19 cellular contexts compared by ENCODE assay signal in the genomic region with DNA sequence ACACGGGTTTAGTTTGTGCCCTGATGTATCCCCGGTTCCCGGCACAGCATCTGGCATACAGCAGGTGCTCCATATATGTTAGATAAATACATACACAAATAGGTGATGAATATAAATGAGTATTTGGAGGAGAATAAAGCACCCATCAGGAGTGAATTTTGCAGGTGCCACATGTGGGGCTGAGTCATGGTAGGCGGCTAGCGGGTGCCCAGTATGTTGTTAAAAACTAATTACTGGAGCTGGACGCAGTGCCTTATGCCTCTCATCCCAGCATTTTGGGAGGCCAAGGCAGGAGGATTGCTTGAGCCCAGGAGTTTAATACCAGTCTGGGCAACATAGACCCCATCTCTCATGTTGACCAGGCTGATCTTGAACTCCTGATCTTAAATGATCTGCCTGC.
"Had no signal": no experiment of that assay in that cellular context is flagged by ENCODE, and none has a peak within 500 bp of the region (broad histone marks: within the 10 kb centered on the region; RNA-seq: fewer than 3 reads in every experiment).

No MANE protein-coding gene starts in this region.

- H3K4me3 ChIP-seq: left lung, skin epidermis, stomach, testis, upper lobe of right lung had no signal

- H3K9me3 ChIP-seq: left lung, stomach, testis, upper lobe of right lung had no signal

- H3K27ac ChIP-seq: epithelial cell of prostate, left lung had no signal

- H3K36me3 ChIP-seq: left lung, stomach, upper lobe of right lung had no signal

- H3K4me3 Mint-ChIP-seq: activated CD4-positive, alpha-beta T cell treated with anti-CD3 and anti-CD28 coated beads for 36 hours; activated naive CD8-positive, alpha-beta T cell; endodermal cell; naive thymus-derived CD4-positive, alpha-beta T cell; T-cell; WTC11 had no signal

- H3K36me3 Mint-ChIP-seq: activated naive CD8-positive, alpha-beta T cell; naive thymus-derived CD4-positive, alpha-beta T cell; T-cell; WTC11 had no signal

- H3K9me3 Mint-ChIP-seq: endodermal cell; naive thymus-derived CD4-positive, alpha-beta T cell; T-cell; WTC11 had no signal

- H3K27ac Mint-ChIP-seq: activated CD4-positive, alpha-beta T cell treated with anti-CD3 and anti-CD28 coated beads for 36 hours; activated naive CD8-positive, alpha-beta T cell; endodermal cell; progenitor cell of endocrine pancreas; T-cell; WTC11 had no signal

- H3K27me3 ChIP-seq: left lung, stomach, testis, upper lobe of right lung had no signal

- DNase-seq: activated CD4-positive, alpha-beta T cell treated with anti-CD3 and anti-CD28 coated beads for 36 hours; activated CD4-positive, alpha-beta T cell treated with anti-CD3 and anti-CD28 coated beads, Interleukin-2, amount 50 U/mL, for 48 hours; foreskin melanocyte; left lung; mesenchymal stem cell; naive thymus-derived CD4-positive, alpha-beta T cell; nucleus accumbens; stimulated activated CD4-positive, alpha-beta T cell treated with anti-CD3 and anti-CD28 coated beads, Interleukin-15, amount 100 ng/mL, for 24 hours; stimulated activated CD4-positive, alpha-beta T cell treated with anti-CD3 and anti-CD28 coated beads, Interleukin-2, amount 100 ng/mL, for 48 hours; stomach; T-cell; testis; upper lobe of right lung had no signal

- H3K4me1 Mint-ChIP-seq: T-cell had no signal

- H3K27me3 Mint-ChIP-seq: activated CD4-positive, alpha-beta T cell treated with anti-CD3 and anti-CD28 coated beads for 36 hours; activated naive CD8-positive, alpha-beta T cell; naive thymus-derived CD4-positive, alpha-beta T cell; progenitor cell of endocrine pancreas; T-cell had no signal
